ENCODE assay signal across 12 cellular contexts in the genomic region with DNA sequence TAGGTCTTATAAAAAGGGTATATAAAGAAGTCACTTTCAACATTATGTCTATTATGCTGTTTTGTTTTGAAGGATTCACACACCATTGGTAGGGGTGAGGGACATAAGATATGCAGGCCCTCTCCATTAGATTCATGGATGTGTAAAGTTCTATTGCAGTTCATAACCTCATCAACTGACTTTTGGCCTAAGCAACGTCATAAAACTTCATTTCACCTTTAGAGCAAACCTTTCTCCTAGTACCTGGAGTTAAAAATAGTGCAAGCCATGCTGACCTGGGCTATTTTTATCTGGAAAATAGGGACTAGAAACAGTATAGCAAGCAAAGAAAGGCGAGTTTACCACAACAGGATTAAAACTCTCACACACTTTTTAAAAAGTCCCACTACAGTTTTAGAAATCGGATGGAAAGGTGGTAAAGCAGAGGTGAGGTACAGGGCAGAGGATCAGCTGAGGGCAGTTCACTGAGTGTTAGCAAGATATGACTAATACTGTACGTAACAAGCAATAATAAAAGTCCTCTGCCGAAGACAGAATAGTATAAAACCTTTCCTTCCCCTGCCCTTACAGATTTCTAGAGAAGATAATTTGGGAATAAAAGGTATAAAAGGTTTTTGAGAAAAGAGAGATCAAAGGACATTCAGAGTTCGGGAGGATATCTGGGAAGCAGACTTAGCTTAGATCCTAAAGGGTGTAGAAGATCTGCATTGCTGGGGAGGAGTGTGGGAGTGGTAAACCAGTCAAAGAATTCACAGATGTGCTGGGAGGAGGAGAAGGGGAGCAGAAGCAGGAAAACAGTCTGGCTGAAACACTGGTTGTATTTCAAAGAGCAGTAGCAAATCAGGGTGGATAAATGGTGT. TPM values are rescaled to one million over a fixed set of nuclear protein-coding genes. Genes with fewer than 3 reads are reported as not detected.
A peak's percentile ranks its signal among the peaks of the same experiment; 100 is the strongest.
DNase-seq lines count a peak whose midpoint lies in the region; ATAC-seq, FAIRE-seq and TF ChIP-seq lines count a peak whose summit lies in the region.
"Had no signal": no experiment of that assay in that cellular context is flagged by ENCODE, and none has a peak within 500 bp of the region (broad histone marks: within the 10 kb centered on the region; RNA-seq: fewer than 3 reads in every experiment).

No MANE protein-coding gene starts in this region.

- H3K9ac ChIP-seq in GM23248, result peak overlapping the region; percentile 60
- H3K9ac ChIP-seq in kidney (ENCODE audit: low read length in 2 of 2), result no peak overlapping the region

- peak overlapping the region; percentile 67 for H3K4me3 ChIP-seq in ACC112 (ENCODE audit: low read depth, low read length)
- H3K4me3 ChIP-seq in GM23248, result peak overlapping the region; percentile 57
- H3K4me3 ChIP-seq in kidney (ENCODE audit: low read length in 2 of 2), result peak overlapping the region in 1 of 2 donors; percentile 25
- H3K4me3 ChIP-seq: skin epidermis had no signal

- no peaks in the 10 kb centered on the region for H3K9me2 ChIP-seq in GM23248 (ENCODE audit: insufficient read depth)

- peak overlapping the region; percentile 73 for H3K27ac ChIP-seq in ACC112 (ENCODE audit: low read depth, low read length)
- H3K27ac ChIP-seq in GM23248, result peak overlapping the region; percentile 77
- peak overlapping the region; percentile 37 to 57 for H3K27ac ChIP-seq in kidney (ENCODE audit: low read depth in 2 of 2, low read length in 2 of 2)

- WGBS in GM23248 (ENCODE audit: low coverage in 1 of 2, low lambda C conversion rate in 2 of 2, missing lambda C conversion rate in 2 of 2), 2 experiments, result 29 to 39% methylated on average over 6 of the region's 6 CpGs

- H3K4me2 ChIP-seq in GM23248 (ENCODE audit: unreplicated experiment), result peak overlapping the region; percentile 77

- peaks cover 38% of the 10 kb centered on the region for H3F3A ChIP-seq in GM23248 (ENCODE audit: insufficient read depth)

- H3K27me3 ChIP-seq in ACC112 (ENCODE audit: insufficient read depth, low read length) (no peaks in the 10 kb centered on the region), GM23248 (replicated peaks; ENCODE audit: insufficient read depth) (no peaks in the 10 kb centered on the region)

- DNase-seq in GM23248 (peak; percentile 70), amniotic epithelial cell (ENCODE audit: low read depth) (peak; percentile 88), kidney (no peak), NCI-H2196 (lab: John Stamatoyannopoulos, UW; ENCODE audit: unreplicated experiment) (no peak)
- no peak for DNase-seq in stimulated activated CD4-positive, alpha-beta T cell treated with anti-CD3 and anti-CD28 coated beads, Interleukin-4, amount 100 ng/mL, for 4 hours
- DNase-seq: activated CD4-positive, alpha-beta memory T cell treated with anti-CD3 and anti-CD28 coated beads, Interleukin-2, amount 10 ng/mL, durations not matched to agents 7 days and 5 days; GOT3; NCI-H446 had no signal

- H3K9me3 ChIP-seq in GM23248 (ENCODE audit: low read depth) (no peaks in the 10 kb centered on the region), kidney (ENCODE audit: control insufficient read depth in 1 of 2, low read length in 2 of 2) (no peaks in the 10 kb centered on the region)

- H2AFZ ChIP-seq in ACC112 (ENCODE audit: low read length, unreplicated experiment), result no peak overlapping the region
- H2AFZ ChIP-seq in GM23248, result no peak overlapping the region

- no peak for TF ChIP-seq CTCF in kidney (IDR thresholded peaks at IDR 0.05; ENCODE audit: borderline replicate concordance, extremely low read depth, insufficient read depth)

- H3K79me2 ChIP-seq in ACC112 (ENCODE audit: control insufficient read depth, insufficient read depth, low read length, unreplicated experiment), result peaks cover 87% of the 10 kb centered on the region
- peaks cover 99% of the 10 kb centered on the region for H3K79me2 ChIP-seq in GM23248 (ENCODE audit: insufficient read depth)

- H4K20me1 ChIP-seq in GM23248 (ENCODE audit: insufficient read depth), result peaks cover 16% of the 10 kb centered on the region

- peaks cover 44% of the 10 kb centered on the region for H3K4me1 ChIP-seq in ACC112 (ENCODE audit: control insufficient read depth, insufficient read depth, low read length, unreplicated experiment)
- H3K4me1 ChIP-seq in GM23248 (ENCODE audit: insufficient read depth), result peaks cover 38% of the 10 kb centered on the region
- H3K4me1 ChIP-seq in kidney (ENCODE audit: control insufficient read depth in 1 of 2, insufficient read depth in 1 of 2, low read depth in 1 of 2, low read length in 2 of 2), result peaks cover 21 to 29% of the 10 kb centered on the region in 2 donors

- H3K36me3 ChIP-seq in ACC112 (ENCODE audit: insufficient read depth, low read length), result no peaks in the 10 kb centered on the region
- H3K36me3 ChIP-seq in GM23248 (ENCODE audit: low read depth), result peaks cover 4% of the 10 kb centered on the region; the same call in 1 of the 2 replicates
- no peaks in the 10 kb centered on the region for H3K36me3 ChIP-seq in kidney (ENCODE audit: control insufficient read depth in 1 of 2, insufficient read depth in 2 of 2, low read length in 2 of 2)

- in situ Hi-C loops in GM23248 (cut with MboI), result no loop called here

- intact Hi-C loops in kidney (cut with DNase I), result no loop called here

- no peak for FAIRE-seq in kidney (lab: Jason Lieb, UNC)

- ATAC-seq in HG03095 (IDR thresholded peaks at IDR 0.05; ENCODE audit: unreplicated experiment), result no peak
- no peak for ATAC-seq in HG03139 (IDR thresholded peaks at IDR 0.05; ENCODE audit: unreplicated experiment)

RNA-seq across cellular contexts. Expression of gene EGLN1, which starts 14.3 kb away (rescaled TPM):
- 45.4 and 51.8 TPM in 2 replicates for total RNA-seq in GM23248 (2014; rRNA removed; shearing (Covaris generic))
- polyA plus RNA-seq in GM23248 (2016; fragmentation: Nextera tagmentation; extraction: Ambion mirVana), result 17.6 and 17.7 TPM in 2 replicates
- total RNA-seq in kidney, result 38.8 TPM
- polyA plus RNA-seq in kidney (ENCODE audit: insufficient read depth, low read depth, low replicate concordance), result 12.2 TPM

Comparison
In these comparisons a context has a peak if more than half of its experiments do, and no peak if none do; other contexts are left out.
1. DNase-seq: peak in GM23248 (single experiment) and amniotic epithelial cell (single experiment); none in kidney (single experiment), stimulated activated CD4-positive, alpha-beta T cell treated with anti-CD3 and anti-CD28 coated beads, Interleukin-4, amount 100 ng/mL, for 4 hours (0 of 2) and NCI-H2196 (single experiment).
2. Peak in every context shown above with its lines, with median percentiles within 50 percentile points of each other: H3K27ac ChIP-seq.